ENCODE assay signal across 20 cellular contexts in the genomic region with DNA sequence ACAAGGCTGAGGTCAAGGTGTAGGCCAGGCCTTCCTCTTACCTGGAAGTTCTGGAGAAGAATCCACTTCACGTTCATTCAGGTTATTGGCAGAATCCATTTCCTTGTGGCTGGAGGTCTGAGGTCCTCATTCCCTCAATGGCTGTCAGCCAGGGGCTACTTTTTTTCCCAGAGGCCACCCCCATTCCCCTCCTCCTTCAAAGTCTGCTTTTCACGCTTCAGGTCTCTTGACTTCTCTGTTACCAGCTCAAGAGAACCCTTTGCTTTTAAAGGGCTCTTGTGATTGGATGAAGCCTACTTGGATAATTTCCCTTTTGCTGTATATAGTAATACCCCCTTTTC. TPM values are rescaled to one million over a fixed set of nuclear protein-coding genes. Genes with fewer than 3 reads are reported as not detected.
DNase-seq lines count a peak whose midpoint lies in the region; ATAC-seq and TF ChIP-seq lines count a peak whose summit lies in the region.
"Had no signal": no experiment of that assay in that cellular context is flagged by ENCODE, and none has a peak within 500 bp of the region (broad histone marks: within the 10 kb centered on the region; RNA-seq: fewer than 3 reads in every experiment).

No MANE protein-coding gene starts in this region.

- intact Hi-C loops in lower lobe of right lung (cut with DNase I), result no loop called here

- H3K4me3 ChIP-seq in lower lobe of right lung (no peak overlapping the region), H7 (ENCODE audit: insufficient read depth, low read depth, low read length) (no peak overlapping the region)
- H3K4me3 ChIP-seq: suprapubic skin had no signal

- CTCF ChIA-PET in activated CD8-positive, alpha-beta memory T cell treated with anti-CD3 and anti-CD28 coated beads, Interleukin-2, amount 10 ng/mL, durations not matched to agents 7 days and 5 days (lab: Charles Lee), result interaction anchor here (1.1 to 4.2 kb wide), 3 partner anchors 12 to 120 kb away, joined by 4 to 23 read pairs (median 4); partner anchors contain the start of gene KSR1

- peak overlapping the region; percentile 63 for H3K27ac Mint-ChIP-seq in activated CD8-positive, alpha-beta memory T cell treated with anti-CD3 and anti-CD28 coated beads, Interleukin-2, amount 10 ng/mL, durations not matched to agents 7 days and 5 days
- peak overlapping the region; percentile 8 for H3K27ac Mint-ChIP-seq in activated naive CD8-positive, alpha-beta T cell

- ATAC-seq in activated CD8-positive, alpha-beta memory T cell treated with anti-CD3 and anti-CD28 coated beads, Interleukin-2, amount 10 ng/mL, durations not matched to agents 7 days and 5 days, result no peak
- ATAC-seq in lower lobe of right lung, result peak; percentile 20 to 42
- no peak for ATAC-seq in GM19463 (IDR thresholded peaks at IDR 0.05; ENCODE audit: unreplicated experiment)
- ATAC-seq: HepG2 had no signal

- H3K36me3 ChIP-seq in lower lobe of right lung, result peaks cover 5% of the 10 kb centered on the region
- no peaks in the 10 kb centered on the region for H3K36me3 ChIP-seq in H7 (replicated peaks; ENCODE audit: control insufficient read depth, insufficient read depth, low read length)
- H3K36me3 ChIP-seq: suprapubic skin had no signal

- no peak for TF ChIP-seq CTCF in lower lobe of right lung (IDR thresholded peaks at IDR 0.05)

- no peak for DNase-seq in activated CD8-positive, alpha-beta memory T cell treated with anti-CD3 and anti-CD28 coated beads, Interleukin-2, amount 10 ng/mL, durations not matched to agents 7 days and 5 days
- no peak for DNase-seq in activated CD8-positive, alpha-beta memory T cell treated with anti-CD3 and anti-CD28 coated beads, Interleukin-2, amount 50 U/mL, for 48 hours
- DNase-seq in lower lobe of right lung, result no peak
- DNase-seq in substantia nigra (lab: John Stamatoyannopoulos, UW), result no peak
- no peak for DNase-seq in H7
- DNase-seq in NCI-H146 (lab: John Stamatoyannopoulos, UW), result no peak
- DNase-seq: activated CD4-positive, CD25-positive, alpha-beta regulatory T cell treated with anti-CD3 and anti-CD28 coated beads, Interleukin-2, amount 50 U/mL, for 72 hours; activated naive CD4-positive, alpha-beta T cell; CD4-positive, CD25-positive, alpha-beta regulatory T cell; HCEC 1CT; NCI-H1436; SIG-M5; small intestine; stimulated activated CD4-positive, alpha-beta T cell treated with anti-CD3 and anti-CD28 coated beads, Interleukin-4, amount 100 ng/mL, for 4 hours; T1000 had no signal

- peaks cover 50% of the 10 kb centered on the region for H3K4me1 ChIP-seq in lower lobe of right lung
- H3K4me1 ChIP-seq: suprapubic skin had no signal

- no peaks in the 10 kb centered on the region for H3K9me3 ChIP-seq in lower lobe of right lung
- H3K9me3 ChIP-seq: suprapubic skin had no signal

- peaks cover 19% of the 10 kb centered on the region for H3K36me3 Mint-ChIP-seq in activated CD8-positive, alpha-beta memory T cell treated with anti-CD3 and anti-CD28 coated beads, Interleukin-2, amount 10 ng/mL, durations not matched to agents 7 days and 5 days
- H3K36me3 Mint-ChIP-seq in activated naive CD8-positive, alpha-beta T cell, result peaks cover 13% of the 10 kb centered on the region

- H3K4me1 Mint-ChIP-seq in activated CD8-positive, alpha-beta memory T cell treated with anti-CD3 and anti-CD28 coated beads, Interleukin-2, amount 10 ng/mL, durations not matched to agents 7 days and 5 days, result peaks cover 93% of the 10 kb centered on the region
- peaks cover 63% of the 10 kb centered on the region for H3K4me1 Mint-ChIP-seq in activated naive CD8-positive, alpha-beta T cell (ENCODE audit: low read depth)

- H3K9me3 Mint-ChIP-seq in activated CD8-positive, alpha-beta memory T cell treated with anti-CD3 and anti-CD28 coated beads, Interleukin-2, amount 10 ng/mL, durations not matched to agents 7 days and 5 days (ENCODE audit: low read depth), result no peaks in the 10 kb centered on the region
- H3K9me3 Mint-ChIP-seq in activated naive CD8-positive, alpha-beta T cell (ENCODE audit: low read depth), result no peaks in the 10 kb centered on the region
- H3K9me3 Mint-ChIP-seq: CD4-positive, CD25-positive, alpha-beta regulatory T cell had no signal

- H3K4me3 Mint-ChIP-seq in activated CD8-positive, alpha-beta memory T cell treated with anti-CD3 and anti-CD28 coated beads, Interleukin-2, amount 10 ng/mL, durations not matched to agents 7 days and 5 days, result no peak overlapping the region
- no peak overlapping the region for H3K4me3 Mint-ChIP-seq in activated naive CD8-positive, alpha-beta T cell
- H3K4me3 Mint-ChIP-seq: CD4-positive, CD25-positive, alpha-beta regulatory T cell had no signal

- no peak overlapping the region for H3K27ac ChIP-seq in lower lobe of right lung
- H3K27ac ChIP-seq in substantia nigra (ENCODE audit: low read depth, low read length, poor library complexity, severe bottlenecking), result peak overlapping the region; percentile 32
- H3K27ac ChIP-seq: suprapubic skin had no signal

- H3K27me3 ChIP-seq in lower lobe of right lung (ENCODE audit: low read depth), result no peaks in the 10 kb centered on the region
- no peaks in the 10 kb centered on the region for H3K27me3 ChIP-seq in H7 (ENCODE audit: control insufficient read depth, insufficient read depth, low read length)
- H3K27me3 ChIP-seq: suprapubic skin had no signal

- H3K27me3 Mint-ChIP-seq in activated CD8-positive, alpha-beta memory T cell treated with anti-CD3 and anti-CD28 coated beads, Interleukin-2, amount 10 ng/mL, durations not matched to agents 7 days and 5 days, result no peaks in the 10 kb centered on the region
- no peaks in the 10 kb centered on the region for H3K27me3 Mint-ChIP-seq in activated naive CD8-positive, alpha-beta T cell
- H3K27me3 Mint-ChIP-seq: CD4-positive, CD25-positive, alpha-beta regulatory T cell; progenitor cell of endocrine pancreas had no signal

RNA-seq across cellular contexts. Expression of gene LGALS9, which starts 55.1 kb away (rescaled TPM):
- 100 to 1,000 TPM; 150 to 305 TPM for total RNA-seq in activated CD8-positive, alpha-beta memory T cell treated with anti-CD3 and anti-CD28 coated beads, Interleukin-2, amount 10 ng/mL, durations not matched to agents 7 days and 5 days
- total RNA-seq in lower lobe of right lung, result 349 TPM
- 0.31 and 0.63 TPM in 2 replicates for total RNA-seq in H7 (2014; rRNA removed; shearing (Covaris generic))

Comparison
In these comparisons a context has a peak if more than half of its experiments do, and no peak if none do; other contexts are left out.
1. ATAC-seq: peak in lower lobe of right lung (2 of 2); none in activated CD8-positive, alpha-beta memory T cell treated with anti-CD3 and anti-CD28 coated beads, Interleukin-2, amount 10 ng/mL, durations not matched to agents 7 days and 5 days (single experiment) and GM19463 (single experiment).
2. RNA of gene LGALS9, which starts 55.1 kb away (total RNA-seq): 349 TPM in lower lobe of right lung (single experiment) and 150 to 305 TPM in activated CD8-positive, alpha-beta memory T cell treated with anti-CD3 and anti-CD28 coated beads, Interleukin-2, amount 10 ng/mL, durations not matched to agents 7 days and 5 days; 0.31 to 0.63 TPM in H7; every median in the first group is over 10 times any median in the second.